ENCODE assay signal across 18 cellular contexts in genomic region chr12:67451206-67451605, GRCh38.
"Had no signal": no experiment of that assay in that cellular context is flagged by ENCODE, and none has a peak within 500 bp of the region (broad histone marks: within the 10 kb centered on the region; RNA-seq: fewer than 3 reads in every experiment).

No MANE protein-coding gene starts in this region.

- H3K36me3 ChIP-seq: ascending aorta, breast epithelium, gastrocnemius medialis, heart left ventricle, left lung, pancreas, sigmoid colon, spleen, thoracic aorta had no signal

- H3K9me3 ChIP-seq: ascending aorta, breast epithelium, gastrocnemius medialis, heart left ventricle, left lung, pancreas, sigmoid colon, spleen, thoracic aorta had no signal

- ATAC-seq: gastrocnemius medialis, heart left ventricle had no signal

- H3K27me3 ChIP-seq: ascending aorta, breast epithelium, gastrocnemius medialis, heart left ventricle, left lung, pancreas, sigmoid colon, spleen had no signal

- H3K4me3 ChIP-seq: ascending aorta, breast epithelium, gastrocnemius medialis, heart left ventricle, left lung, pancreas, sigmoid colon, spleen, thoracic aorta had no signal

- H3K4me1 ChIP-seq: ascending aorta, breast epithelium had no signal

- H3K27ac ChIP-seq: ascending aorta, breast epithelium, gastrocnemius medialis, heart left ventricle, left lung, pancreas, sigmoid colon, spleen, thoracic aorta had no signal

- DNase-seq: activated CD4-positive, CD25-positive, alpha-beta regulatory T cell treated with anti-CD3 and anti-CD28 coated beads, Interleukin-2, amount 50 U/mL, for 72 hours; activated naive CD4-positive, alpha-beta T cell; activated naive CD8-positive, alpha-beta T cell treated with anti-CD3 and anti-CD28 coated beads, Interleukin-2, amount 50 U/mL, for 24 hours; cerebellar nuclear complex; effector CD8-positive, alpha-beta T cell; gastrocnemius medialis; heart left ventricle; left lung; mammary epithelial cell; naive B cell; pancreas; sigmoid colon; spleen; T-helper 9 cell had no signal

- FAIRE-seq: endothelial cell of umbilical vein, pancreas had no signal
